Comparison of ENCODE assay signal across 22 cellular contexts in genomic region chr2:199784512-199784911, GRCh38.
"Had no signal": no experiment of that assay in that cellular context is flagged by ENCODE, and none has a peak within 500 bp of the region (broad histone marks: within the 10 kb centered on the region; RNA-seq: fewer than 3 reads in every experiment).

No MANE protein-coding gene starts in this region.

- DNase-seq: activated B cell treated with CpG ODN at 0.5 μM for 24 hours; activated CD4-positive, alpha-beta T cell treated with anti-CD3 and anti-CD28 coated beads for 4 hours; activated CD4-positive, alpha-beta T cell treated with anti-CD3 and anti-CD28 coated beads, Interleukin-2, amount 50 U/mL, for 48 hours; activated CD8-positive, alpha-beta memory T cell treated with anti-CD3 and anti-CD28 coated beads, Interleukin-2, amount 50 U/mL, for 48 hours; activated naive CD4-positive, alpha-beta T cell treated with Interleukin-2 at 50 U/mL for 16 hours; activated naive CD8-positive, alpha-beta T cell treated with anti-CD3 and anti-CD28 coated beads for 36 hours; activated T-cell treated with anti-CD3 and anti-CD28 coated beads, Interleukin-2, amount 50 U/mL, for 4 hours; central memory CD4-positive, alpha-beta T cell; dermis blood vessel endothelial cell; effector CD8-positive, alpha-beta T cell; erythroblast; foreskin keratinocyte; glutamatergic neuron; hypothalamus; left ventricle myocardium superior; mammary epithelial cell; natural killer cell; retina; stimulated activated CD4-positive, alpha-beta T cell treated with anti-CD3 and anti-CD28 coated beads, Interleukin-2, amount 100 ng/mL, for 48 hours; stimulated activated CD8-positive, alpha-beta memory T cell treated with anti-CD3 and anti-CD28 coated beads, Interleukin-4, amount 100 ng/mL, for 48 hours; stimulated activated naive B cell treated with anti-CD40 and anti-IgM and Interleukin-4, amounts not matched to agents 10 μg/mL and 1 μg/mL and 100 μg/mL, for 72 hours; transverse colon had no signal

- ATAC-seq: activated T-cell treated with anti-CD3 and anti-CD28 coated beads, Interleukin-2, amount 50 U/mL, for 4 hours; foreskin keratinocyte; left ventricle myocardium superior; natural killer cell; stimulated activated naive B cell treated with anti-CD40 and anti-IgM and Interleukin-4, amounts not matched to agents 10 μg/mL and 1 μg/mL and 100 μg/mL, for 72 hours had no signal

- H3K4me1 ChIP-seq: foreskin keratinocyte, transverse colon had no signal

- H3K9me3 ChIP-seq: transverse colon had no signal

- H3K27me3 ChIP-seq: foreskin keratinocyte, transverse colon had no signal

- H3K27ac ChIP-seq: foreskin keratinocyte, transverse colon had no signal

- H3K36me3 ChIP-seq: transverse colon had no signal

- H3K4me3 ChIP-seq: transverse colon had no signal
